20 cellular contexts compared by ENCODE assay signal in genomic region chr1:44725309-44725698, GRCh38.
A peak's percentile ranks its signal among the peaks of the same experiment; 100 is the strongest.
DNase-seq lines count a peak whose midpoint lies in the region; ATAC-seq and TF ChIP-seq lines count a peak whose summit lies in the region.
"Had no signal": no experiment of that assay in that cellular context is flagged by ENCODE, and none has a peak within 500 bp of the region (broad histone marks: within the 10 kb centered on the region; RNA-seq: fewer than 3 reads in every experiment).

No MANE protein-coding gene starts in this region.

- intact Hi-C loops in dendritic cell treated with granulocyte-macrophage colony-stimulating factor and Interleukin-4, amounts not matched to agents 40 ng/mL and 50 ng/mL, for 4 days (cut with micrococcal nuclease): no loop called here

- H3K9ac ChIP-seq in OCI-LY1 (ENCODE audit: low read length): no peak overlapping the region

- H3K36me3 Mint-ChIP-seq in activated naive CD4-positive, alpha-beta T cell treated with anti-CD3 and anti-CD28 coated beads, Interleukin-2, amount 10 ng/mL, durations not matched to agents 7 days and 5 days: peaks cover 14% of the 10 kb centered on the region
- H3K36me3 Mint-ChIP-seq in dendritic cell treated with granulocyte-macrophage colony-stimulating factor and Interleukin-4, amounts not matched to agents 40 ng/mL and 50 ng/mL, for 4 days (ENCODE audit: low read depth): no peaks in the 10 kb centered on the region
- H3K36me3 Mint-ChIP-seq: brain had no signal

- H3K9me3 ChIP-seq in OCI-LY1 (ENCODE audit: low read length): no peaks in the 10 kb centered on the region
- H3K9me3 ChIP-seq: Caco-2, MG63, right atrium auricular region, upper lobe of right lung had no signal

- POLR2A ChIA-PET in RWPE1 (lab: Yijun Ruan, JAX; ENCODE audit: low non-redundant PET): no interaction called here

- H3K4me1 Mint-ChIP-seq in activated naive CD4-positive, alpha-beta T cell treated with anti-CD3 and anti-CD28 coated beads, Interleukin-2, amount 10 ng/mL, durations not matched to agents 7 days and 5 days: peaks cover 70% of the 10 kb centered on the region
- H3K4me1 Mint-ChIP-seq in dendritic cell treated with granulocyte-macrophage colony-stimulating factor and Interleukin-4, amounts not matched to agents 40 ng/mL and 50 ng/mL, for 4 days (ENCODE audit: low read depth): peaks cover 68% of the 10 kb centered on the region
- H3K4me1 Mint-ChIP-seq in stimulated activated naive CD8-positive, alpha-beta T cell treated with anti-CD3 and anti-CD28 coated beads, Interleukin-15, amount 100 ng/mL, for 72 hours: peaks cover 79% of the 10 kb centered on the region

- no peak overlapping the region for H3K4me2 ChIP-seq in OCI-LY1 (ENCODE audit: low read length)

- peaks cover 4% of the 10 kb centered on the region for H3K27me3 Mint-ChIP-seq in activated naive CD4-positive, alpha-beta T cell treated with anti-CD3 and anti-CD28 coated beads, Interleukin-2, amount 10 ng/mL, durations not matched to agents 7 days and 5 days
- H3K27me3 Mint-ChIP-seq in dendritic cell treated with granulocyte-macrophage colony-stimulating factor and Interleukin-4, amounts not matched to agents 40 ng/mL and 50 ng/mL, for 4 days: peaks cover 4% of the 10 kb centered on the region
- H3K27me3 Mint-ChIP-seq in stimulated activated naive CD8-positive, alpha-beta T cell treated with anti-CD3 and anti-CD28 coated beads, Interleukin-15, amount 100 ng/mL, for 72 hours: no peaks in the 10 kb centered on the region

- CTCF ChIA-PET in activated naive CD4-positive, alpha-beta T cell treated with anti-CD3 and anti-CD28 coated beads, Interleukin-2, amount 10 ng/mL, durations not matched to agents 7 days and 5 days (lab: Charles Lee): interaction anchor here (0.9 to 1.1 kb wide), 2 partner anchors 9 to 49 kb away, joined by 3 to 4 read pairs; no protein-coding TSS in a partner anchor
- CTCF ChIA-PET in RWPE1 (lab: Yijun Ruan, JAX): no interaction called here

- no peaks in the 10 kb centered on the region for H4K20me1 ChIP-seq in OCI-LY1 (ENCODE audit: insufficient read depth, low read length)

- H3K9me3 Mint-ChIP-seq in activated naive CD4-positive, alpha-beta T cell treated with anti-CD3 and anti-CD28 coated beads, Interleukin-2, amount 10 ng/mL, durations not matched to agents 7 days and 5 days: no peaks in the 10 kb centered on the region
- no peaks in the 10 kb centered on the region for H3K9me3 Mint-ChIP-seq in dendritic cell treated with granulocyte-macrophage colony-stimulating factor and Interleukin-4, amounts not matched to agents 40 ng/mL and 50 ng/mL, for 4 days
- H3K9me3 Mint-ChIP-seq in stimulated activated naive CD8-positive, alpha-beta T cell treated with anti-CD3 and anti-CD28 coated beads, Interleukin-15, amount 100 ng/mL, for 72 hours: no peaks in the 10 kb centered on the region

- H3K27ac ChIP-seq in OCI-LY1 (ENCODE audit: low read depth, low read length, poor library complexity, severe bottlenecking) (peak overlapping the region; percentile 3), RWPE1 (no peak overlapping the region; the same call in 1 of the 2 replicates)
- H3K27ac ChIP-seq: epithelial cell of prostate, foreskin keratinocyte, right atrium auricular region, upper lobe of right lung had no signal

- H3K4me3 Mint-ChIP-seq in activated naive CD4-positive, alpha-beta T cell treated with anti-CD3 and anti-CD28 coated beads, Interleukin-2, amount 10 ng/mL, durations not matched to agents 7 days and 5 days: peak overlapping the region; percentile 77
- no peak overlapping the region for H3K4me3 Mint-ChIP-seq in dendritic cell treated with granulocyte-macrophage colony-stimulating factor and Interleukin-4, amounts not matched to agents 40 ng/mL and 50 ng/mL, for 4 days
- H3K4me3 Mint-ChIP-seq in stimulated activated naive CD8-positive, alpha-beta T cell treated with anti-CD3 and anti-CD28 coated beads, Interleukin-15, amount 100 ng/mL, for 72 hours: peak overlapping the region; percentile 78 to 94
- H3K4me3 Mint-ChIP-seq: brain had no signal

- peaks cover 12% of the 10 kb centered on the region for H3F3A ChIP-seq in OCI-LY1 (ENCODE audit: insufficient read depth, low read length)

- H3K9me2 ChIP-seq in OCI-LY1 (ENCODE audit: low read depth, low read length): no peaks in the 10 kb centered on the region

- H3K4me3 ChIP-seq in OCI-LY1 (ENCODE audit: low read depth, low read length, poor library complexity, severe bottlenecking): no peak overlapping the region
- H3K4me3 ChIP-seq: MG63, right atrium auricular region, upper lobe of right lung had no signal

- DNase-seq in activated naive CD4-positive, alpha-beta T cell treated with anti-CD3 and anti-CD28 coated beads, Interleukin-2, amount 10 ng/mL, durations not matched to agents 7 days and 5 days: no peak
- DNase-seq in activated naive CD4-positive, alpha-beta T cell treated with Interleukin-2 at 50 U/mL for 16 hours: no peak
- DNase-seq in stimulated activated naive CD8-positive, alpha-beta T cell treated with anti-CD3 and anti-CD28 coated beads, Interleukin-15, amount 100 ng/mL, for 72 hours: no peak
- no peak for DNase-seq in RWPE1 (ENCODE audit: low spot score)
- DNase-seq: activated CD8-positive, alpha-beta memory T cell treated with anti-CD3 and anti-CD28 coated beads for 24 hours; Caco-2; cortex of kidney; foreskin keratinocyte; MG63; NCI-H1694; NCI-H446; nucleus accumbens had no signal

- peaks cover 45% of the 10 kb centered on the region for H3K4me1 ChIP-seq in OCI-LY1 (ENCODE audit: insufficient read depth, low read length, severe bottlenecking)
- H3K4me1 ChIP-seq: Caco-2, right atrium auricular region had no signal

- H2AFZ ChIP-seq in OCI-LY1 (ENCODE audit: low read length): no peak overlapping the region

- H3K36me3 ChIP-seq in OCI-LY1 (ENCODE audit: insufficient read depth, low read length): no peaks in the 10 kb centered on the region
- H3K36me3 ChIP-seq: MG63, right atrium auricular region, upper lobe of right lung had no signal

- no peak for TF ChIP-seq CTCF in OCI-LY1 (IDR thresholded peaks at IDR 0.05; ENCODE audit: low read length)
- no peak for TF ChIP-seq CTCF in RWPE1 (conservative IDR thresholded peaks at IDR 0.05; ENCODE audit: low read depth)

- ATAC-seq in stimulated activated naive CD8-positive, alpha-beta T cell treated with anti-CD3 and anti-CD28 coated beads, Interleukin-15, amount 100 ng/mL, for 72 hours: no peak
- no peak for ATAC-seq in HG03469 (IDR thresholded peaks at IDR 0.05; ENCODE audit: unreplicated experiment)
- ATAC-seq in GM21737 (IDR thresholded peaks at IDR 0.05; ENCODE audit: unreplicated experiment): no peak
- ATAC-seq: foreskin keratinocyte, upper lobe of right lung had no signal

- no peaks in the 10 kb centered on the region for H3K79me2 ChIP-seq in OCI-LY1 (ENCODE audit: insufficient read depth, low read length)

- H3K27me3 ChIP-seq in OCI-LY1 (ENCODE audit: insufficient read depth, low read length): no peaks in the 10 kb centered on the region
- H3K27me3 ChIP-seq: foreskin keratinocyte, MG63, right atrium auricular region, upper lobe of right lung had no signal

- peak overlapping the region; percentile 88 for H3K27ac Mint-ChIP-seq in activated naive CD4-positive, alpha-beta T cell treated with anti-CD3 and anti-CD28 coated beads, Interleukin-2, amount 10 ng/mL, durations not matched to agents 7 days and 5 days
- H3K27ac Mint-ChIP-seq in dendritic cell treated with granulocyte-macrophage colony-stimulating factor and Interleukin-4, amounts not matched to agents 40 ng/mL and 50 ng/mL, for 4 days: peak overlapping the region; percentile 78
- H3K27ac Mint-ChIP-seq in stimulated activated naive CD8-positive, alpha-beta T cell treated with anti-CD3 and anti-CD28 coated beads, Interleukin-15, amount 100 ng/mL, for 72 hours: peak overlapping the region; percentile 34 to 98
- H3K27ac Mint-ChIP-seq: brain had no signal
